ENCODE assay signal across 8 cellular contexts in the genomic region with DNA sequence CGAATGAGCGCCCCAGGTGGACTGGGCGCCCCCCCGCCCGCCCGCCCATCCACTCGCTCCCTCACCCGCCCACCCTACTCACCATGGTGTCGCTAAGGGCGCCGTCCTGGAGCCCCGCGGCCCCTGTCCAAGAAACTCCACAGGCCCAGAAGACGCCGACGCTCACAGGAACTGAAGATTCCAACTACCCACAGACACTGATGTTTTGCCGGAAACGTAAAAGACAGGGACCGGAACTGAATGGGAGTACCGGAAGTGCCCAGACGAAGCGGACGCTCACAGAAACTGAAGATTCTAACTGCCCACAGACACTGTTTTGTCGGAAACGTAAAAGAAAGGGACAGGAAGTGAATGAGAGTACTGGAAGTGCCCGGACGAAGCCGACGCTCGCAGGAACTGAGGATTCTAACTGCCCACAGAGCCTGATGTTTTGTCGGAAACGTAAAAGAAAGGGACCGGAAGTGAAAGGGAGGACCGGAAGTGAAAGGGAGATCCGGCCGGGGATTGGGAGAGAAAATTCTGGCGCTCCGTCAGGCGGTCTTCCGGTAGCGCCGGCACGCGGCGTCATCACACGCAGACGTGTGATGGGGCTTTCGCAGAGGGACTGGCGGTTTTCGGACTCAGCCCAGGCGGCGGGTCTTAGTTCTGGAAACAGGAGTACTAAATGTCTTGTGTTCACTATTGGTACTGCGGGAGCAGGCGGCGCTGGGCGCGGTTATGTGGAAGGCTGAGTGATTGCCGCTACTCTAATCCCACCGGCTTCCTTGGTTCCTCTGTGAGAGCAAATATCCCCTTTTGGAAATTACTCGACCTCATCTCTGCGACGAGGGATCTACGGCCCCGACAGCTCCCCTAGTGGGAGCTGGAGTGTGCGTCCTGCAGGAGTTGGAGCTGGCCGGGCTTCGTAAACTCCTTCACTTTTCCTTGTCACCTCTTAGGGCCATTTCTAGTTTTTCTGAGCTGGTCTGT. TPM values are rescaled to one million over a fixed set of nuclear protein-coding genes. Genes with fewer than 3 reads are reported as not detected.
A peak's percentile ranks its signal among the peaks of the same experiment; 100 is the strongest.
DNase-seq lines count a peak whose midpoint lies in the region; ATAC-seq and TF ChIP-seq lines count a peak whose summit lies in the region.

Gene ISY1 (minus strand): TSS at position 173 of the 969 bp plus-strand sequence. CDS start 88 bp downstream, at position 85.

- H3K4me3 ChIP-seq in OCI-LY1 (ENCODE audit: low read depth, low read length, poor library complexity, severe bottlenecking): peak within 1 kb of the TSS; percentile 89

- DNase-seq in DMS114 treated with DMSO at 0.1 percent for 48 hours (lab: John Stamatoyannopoulos, UW; ENCODE audit: unreplicated experiment) (peak; percentile 99), HuH-7 (ENCODE audit: low spot score) (peak; percentile 88), endothelial cell (ENCODE audit: low spot score) (peak; percentile 82), middle frontal gyrus (ENCODE audit: extremely low spot score, low spot score) (peak; percentile 91)
- peak; percentile 84 for DNase-seq in activated CD8-positive, alpha-beta memory T cell treated with anti-CD3 and anti-CD28 coated beads, Interleukin-2, amount 50 U/mL, for 4 hours
- peak; percentile 74 to 79 for DNase-seq in stimulated activated CD8-positive, alpha-beta memory T cell treated with anti-CD3 and anti-CD28 coated beads, Interleukin-2, amount 100 ng/mL, for 48 hours (ENCODE audit: low read depth in 2 of 2)

- H3K4me1 Mint-ChIP-seq in endothelial cell (ENCODE audit: unreplicated experiment): peaks cover 38% of the 10 kb centered on the region

- peak within 1 kb of the TSS; percentile 100 for H3K27ac Mint-ChIP-seq in endothelial cell (ENCODE audit: unreplicated experiment)

- peak within 1 kb of the TSS; percentile 97 for H3K4me2 ChIP-seq in OCI-LY1 (ENCODE audit: low read length)

- H3K36me3 ChIP-seq in OCI-LY1 (ENCODE audit: insufficient read depth, low read length): peaks cover 41% of the 10 kb centered on the region

- peak within 1 kb of the TSS; percentile 96 for H3K4me3 Mint-ChIP-seq in endothelial cell (ENCODE audit: unreplicated experiment)

- H3K9me3 ChIP-seq in OCI-LY1 (ENCODE audit: low read length): no peaks in the 10 kb centered on the region

- TF ChIP-seq CTCF in OCI-LY1 (IDR thresholded peaks at IDR 0.05; ENCODE audit: low read length) (peak; percentile 86), endothelial cell (IDR thresholded peaks at IDR 0.05; ENCODE audit: unreplicated experiment) (peak; percentile 82)

- H3F3A ChIP-seq in OCI-LY1 (ENCODE audit: insufficient read depth, low read length): peaks cover 20% of the 10 kb centered on the region

- peaks cover 22% of the 10 kb centered on the region for H3K36me3 Mint-ChIP-seq in endothelial cell (ENCODE audit: low read depth, unreplicated experiment)

- no peaks in the 10 kb centered on the region for H4K20me1 ChIP-seq in OCI-LY1 (ENCODE audit: insufficient read depth, low read length)

- H3K27me3 ChIP-seq in OCI-LY1 (ENCODE audit: insufficient read depth, low read length): no peaks in the 10 kb centered on the region

- no peaks in the 10 kb centered on the region for H3K9me3 Mint-ChIP-seq in endothelial cell (ENCODE audit: unreplicated experiment)

- H3K9me2 ChIP-seq in OCI-LY1 (ENCODE audit: low read depth, low read length): no peaks in the 10 kb centered on the region

- H3K27me3 Mint-ChIP-seq in endothelial cell (ENCODE audit: unreplicated experiment): peaks cover 12% of the 10 kb centered on the region

- peak within 1 kb of the TSS; percentile 99 for H3K27ac ChIP-seq in OCI-LY1 (ENCODE audit: low read depth, low read length, poor library complexity, severe bottlenecking)

- H2AFZ ChIP-seq in OCI-LY1 (ENCODE audit: low read length): peak within 1 kb of the TSS; percentile 97

- H3K4me1 ChIP-seq in OCI-LY1 (ENCODE audit: insufficient read depth, low read length, severe bottlenecking): peaks cover 31% of the 10 kb centered on the region

- H3K79me2 ChIP-seq in OCI-LY1 (ENCODE audit: insufficient read depth, low read length): peaks cover 19% of the 10 kb centered on the region

- peak; percentile 76 for ATAC-seq in GM21515 (IDR thresholded peaks at IDR 0.05; ENCODE audit: unreplicated experiment)

- H3K9ac ChIP-seq in OCI-LY1 (ENCODE audit: low read length): peak within 1 kb of the TSS; percentile 93

RNA-seq across cellular contexts. Expression of gene ISY1, which starts in this region (rescaled TPM):
- total RNA-seq in endothelial cell (ENCODE audit: unreplicated experiment): 61.9 TPM

Comparison
In these comparisons a context has a peak if more than half of its experiments do, and no peak if none do; other contexts are left out.
1. Peak in every context shown above with its lines: DNase-seq, ATAC-seq, H3K4me3 ChIP-seq and H3K27ac ChIP-seq.